9 cellular contexts compared by ENCODE assay signal in the genomic region with DNA sequence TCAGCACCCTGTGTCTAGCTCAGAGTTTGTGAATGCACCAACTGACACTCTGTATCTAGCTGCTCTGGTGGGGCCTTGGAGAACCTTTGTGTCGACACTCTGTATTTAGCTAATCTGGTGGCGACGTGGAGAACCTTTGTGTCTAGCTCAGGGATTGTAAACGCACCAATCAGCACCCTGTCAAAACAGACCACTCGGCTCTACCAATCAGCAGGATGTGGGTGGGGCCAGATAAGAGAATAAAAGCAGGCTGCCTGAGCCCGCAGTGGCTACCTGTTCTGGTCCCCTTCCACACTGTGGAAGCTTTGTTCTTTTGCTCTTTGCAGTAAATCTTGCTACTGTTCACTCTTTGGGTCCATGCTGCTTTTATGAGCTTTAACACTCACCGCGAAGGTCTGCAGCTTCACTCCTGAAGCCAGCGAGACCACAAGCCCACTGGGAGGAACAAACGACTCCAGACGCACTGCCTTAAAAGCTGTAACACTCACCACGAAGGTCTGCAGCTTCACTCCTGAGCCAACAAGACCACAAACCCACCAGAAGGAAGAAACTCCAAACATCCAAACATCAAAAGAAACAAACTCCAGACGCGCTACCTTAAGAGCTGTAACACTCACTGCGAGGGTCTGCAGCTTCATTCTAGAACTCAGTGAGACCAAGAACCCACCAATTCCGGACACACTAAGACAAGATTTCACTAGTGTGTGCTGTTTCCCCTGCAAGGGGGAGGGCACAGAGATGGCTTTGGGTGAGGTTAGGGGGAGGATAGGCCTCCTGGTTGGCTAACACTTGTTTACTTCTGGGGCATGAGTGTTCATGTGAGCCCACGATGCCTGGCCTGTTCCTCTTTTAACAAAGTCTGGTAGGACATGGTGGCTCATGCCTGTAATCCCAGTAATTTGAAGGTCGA. TPM values are rescaled to one million over a fixed set of nuclear protein-coding genes. Genes with fewer than 3 reads are reported as not detected.
DNase-seq lines count a peak whose midpoint lies in the region; ATAC-seq, FAIRE-seq and TF ChIP-seq lines count a peak whose summit lies in the region.
"Not testable (repeated sequence)": the region's sequence is repeated elsewhere in the genome, so short reads cannot be mapped to it uniquely, and the experiment has no call there.
"Had no signal": no experiment of that assay in that cellular context is flagged by ENCODE, and none has a peak within 500 bp of the region (broad histone marks: within the 10 kb centered on the region; RNA-seq: fewer than 3 reads in every experiment).

A gene with protein sequence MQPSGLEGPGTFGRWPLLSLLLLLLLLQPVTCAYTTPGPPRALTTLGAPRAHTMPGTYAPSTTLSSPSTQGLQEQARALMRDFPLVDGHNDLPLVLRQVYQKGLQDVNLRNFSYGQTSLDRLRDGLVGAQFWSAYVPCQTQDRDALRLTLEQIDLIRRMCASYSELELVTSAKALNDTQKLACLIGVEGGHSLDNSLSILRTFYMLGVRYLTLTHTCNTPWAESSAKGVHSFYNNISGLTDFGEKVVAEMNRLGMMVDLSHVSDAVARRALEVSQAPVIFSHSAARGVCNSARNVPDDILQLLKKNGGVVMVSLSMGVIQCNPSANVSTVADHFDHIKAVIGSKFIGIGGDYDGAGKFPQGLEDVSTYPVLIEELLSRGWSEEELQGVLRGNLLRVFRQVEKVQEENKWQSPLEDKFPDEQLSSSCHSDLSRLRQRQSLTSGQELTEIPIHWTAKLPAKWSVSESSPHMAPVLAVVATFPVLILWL (minus strand): TSS at position 706 of the 910 bp plus-strand sequence. CDS start 6,272 bp downstream, outside the sequence.

- H3K27ac Mint-ChIP-seq in activated CD8-positive, alpha-beta memory T cell treated with anti-CD3 and anti-CD28 coated beads, Interleukin-2, amount 10 ng/mL, durations not matched to agents 7 days and 5 days: peak within 1 kb of the TSS; percentile 81
- H3K27ac Mint-ChIP-seq in stimulated activated memory B cell treated with anti-CD40 and anti-IgM and Interleukin-4, amounts not matched to agents 10 μg/mL and 1 μg/mL and 100 μg/mL, for 72 hours: peak within 1 kb of the TSS; percentile 89

- H3K79me2 ChIP-seq in SU-DHL-6 (ENCODE audit: insufficient read depth, low read length); K562 (ENCODE audit: control insufficient read depth, insufficient read depth, low read length): not testable (repeated sequence)

- POLR2A ChIA-PET in K562 (lab: Yijun Ruan, JAX): interaction anchor here (1.1 kb wide), 3 partner anchors 9 to 53 kb away, joined by 3 read pairs; no protein-coding TSS in a partner anchor

- TSS peak; percentile 96 for BruUV-seq in K562 (replicated peaks; lab: Mats Ljungman, UMichigan)

- peak within 1 kb of the TSS; percentile 59 for H3K4me3 Mint-ChIP-seq in activated CD8-positive, alpha-beta memory T cell treated with anti-CD3 and anti-CD28 coated beads, Interleukin-2, amount 10 ng/mL, durations not matched to agents 7 days and 5 days
- H3K4me3 Mint-ChIP-seq in stimulated activated memory B cell treated with anti-CD40 and anti-IgM and Interleukin-4, amounts not matched to agents 10 μg/mL and 1 μg/mL and 100 μg/mL, for 72 hours: peak within 1 kb of the TSS; percentile 79

- 56% methylated on average over 17 of the region's 18 CpGs for WGBS in K562 (ENCODE audit: insufficient coverage, low coverage, missing lambda C conversion rate)

- peak; percentile 82 for ATAC-seq in activated CD8-positive, alpha-beta memory T cell treated with anti-CD3 and anti-CD28 coated beads, Interleukin-2, amount 10 ng/mL, durations not matched to agents 7 days and 5 days
- ATAC-seq in K562: peak; percentile 61
- ATAC-seq in Right ventricle myocardium superior (ENCODE audit: poor library complexity): peak; percentile 74
- peak; percentile 95 for ATAC-seq in stimulated activated memory B cell treated with anti-CD40 and anti-IgM and Interleukin-4, amounts not matched to agents 10 μg/mL and 1 μg/mL and 100 μg/mL, for 72 hours

- not testable (repeated sequence) for FAIRE-seq in K562 (lab: Jason Lieb, UNC)

- H3K9ac ChIP-seq in BLaER1: peak within 1 kb of the TSS; percentile 46; the same call in 1 of the 2 replicates
- peak within 1 kb of the TSS; percentile 4; the same call in 1 of the 2 replicates for H3K9ac ChIP-seq in SU-DHL-6 (ENCODE audit: low read length)
- H3K9ac ChIP-seq in K562 (ENCODE audit: insufficient read depth in 1 of 2, low read depth in 2 of 2, low read length in 2 of 2): not testable (repeated sequence)
- peak within 1 kb of the TSS; percentile 14 to 52 for H3K9ac ChIP-seq in mucosa of rectum (ENCODE audit: low read depth in 1 of 2, low read length in 2 of 2)

- peak within 1 kb of the TSS; percentile 69 for H2AFZ ChIP-seq in SU-DHL-6 (ENCODE audit: low read depth, low read length, severe bottlenecking)
- H2AFZ ChIP-seq in K562 (ENCODE audit: low read depth, low read length): peak within 1 kb of the TSS; percentile 73

- in situ Hi-C loops in KBM-7 (cut with MboI; ENCODE audit: low pct_unique_long_range_greater_than_20kb, low sequenced_read_pairs): not testable (repeated sequence)
- in situ Hi-C loops in K562 (cut with MboI): loop anchor here (10.0 kb wide), 1 partner anchor 316 kb away; the partner anchor contains the start of genes PRMT7 and SLC7A6OS

- not testable (repeated sequence) for H3K27me3 Mint-ChIP-seq in activated CD8-positive, alpha-beta memory T cell treated with anti-CD3 and anti-CD28 coated beads, Interleukin-2, amount 10 ng/mL, durations not matched to agents 7 days and 5 days; stimulated activated memory B cell treated with anti-CD40 and anti-IgM and Interleukin-4, amounts not matched to agents 10 μg/mL and 1 μg/mL and 100 μg/mL, for 72 hours

- peak within 1 kb of the TSS; percentile 59 for H3K27ac ChIP-seq in BLaER1
- not testable (repeated sequence) for H3K27ac ChIP-seq in SU-DHL-6 (ENCODE audit: low read depth, low read length)
- peak within 1 kb of the TSS; percentile 35; the same call in 1 of the 3 replicates for H3K27ac ChIP-seq in K562 (ENCODE audit: extremely low read depth, low read depth, low read length)
- peak within 1 kb of the TSS; percentile 68 to 84 for H3K27ac ChIP-seq in mucosa of rectum (ENCODE audit: low read depth in 2 of 2, low read length in 2 of 2)

- peak; percentile 89 for TF ChIP-seq POLR2A in K562 (conservative IDR thresholded peaks at IDR 0.05)

- not testable (repeated sequence) for H3K36me3 Mint-ChIP-seq in activated CD8-positive, alpha-beta memory T cell treated with anti-CD3 and anti-CD28 coated beads, Interleukin-2, amount 10 ng/mL, durations not matched to agents 7 days and 5 days; stimulated activated memory B cell treated with anti-CD40 and anti-IgM and Interleukin-4, amounts not matched to agents 10 μg/mL and 1 μg/mL and 100 μg/mL, for 72 hours

- H3K4me1 ChIP-seq in BLaER1: peaks cover 38% of the 10 kb centered on the region
- H3K4me1 ChIP-seq in K562 (replicated peaks in 1 of 2; ENCODE audit: control insufficient read depth in 2 of 2, insufficient read depth in 2 of 2, low read length in 2 of 2): peaks cover 20 to 22% of the 10 kb centered on the region in 2 experiments
- not testable (repeated sequence) for H3K4me1 ChIP-seq in mucosa of rectum (ENCODE audit: control insufficient read depth in 2 of 2, insufficient read depth in 2 of 2, low read length in 2 of 2)

- TF ChIP-seq CTCF in SU-DHL-6 (IDR thresholded peaks at IDR 0.05; ENCODE audit: insufficient read depth, low read length, poor library complexity, severe bottlenecking); K562 (IDR thresholded peaks at IDR 0.05 in 2 of 3, conservative IDR thresholded peaks at IDR 0.05 in 1 of 3; ENCODE audit: insufficient read depth in 2 of 3, low read depth in 1 of 3, low read length in 3 of 3): not testable (repeated sequence)

- not testable (repeated sequence) for TF ChIP-seq EP300 in K562 (IDR thresholded peaks at IDR 0.05; ENCODE audit: low read length)

- H3K36me3 ChIP-seq in BLaER1; SU-DHL-6 (ENCODE audit: low read length); K562 (ENCODE audit: control insufficient read depth, insufficient read depth, low read length); mucosa of rectum (ENCODE audit: control insufficient read depth in 2 of 2, insufficient read depth in 2 of 2, low read length in 2 of 2): not testable (repeated sequence)

- peaks cover 44% of the 10 kb centered on the region for H3K4me1 Mint-ChIP-seq in activated CD8-positive, alpha-beta memory T cell treated with anti-CD3 and anti-CD28 coated beads, Interleukin-2, amount 10 ng/mL, durations not matched to agents 7 days and 5 days
- H3K4me1 Mint-ChIP-seq in stimulated activated memory B cell treated with anti-CD40 and anti-IgM and Interleukin-4, amounts not matched to agents 10 μg/mL and 1 μg/mL and 100 μg/mL, for 72 hours: peaks cover 51% of the 10 kb centered on the region

- not testable (repeated sequence) for H3K9me1 ChIP-seq in K562 (ENCODE audit: control insufficient read depth, insufficient read depth, low read length)

- H3K4me3 ChIP-seq in BLaER1: peak within 1 kb of the TSS; percentile 37
- H3K4me3 ChIP-seq in SU-DHL-6 (ENCODE audit: insufficient read depth, low read length, poor library complexity, severe bottlenecking); K562: not testable (repeated sequence)
- H3K4me3 ChIP-seq in mucosa of rectum (ENCODE audit: low read length in 2 of 2): peak within 1 kb of the TSS in 1 of 2 donors; percentile 57

- H3K27me3 ChIP-seq in BLaER1; SU-DHL-6 (ENCODE audit: low read length); K562 (ENCODE audit: control insufficient read depth in 2 of 2, insufficient read depth in 2 of 2, low read length in 2 of 2); mucosa of rectum (ENCODE audit: control insufficient read depth in 2 of 2, insufficient read depth in 2 of 2, low read length in 2 of 2): not testable (repeated sequence)

- H3K9me3 Mint-ChIP-seq in activated CD8-positive, alpha-beta memory T cell treated with anti-CD3 and anti-CD28 coated beads, Interleukin-2, amount 10 ng/mL, durations not matched to agents 7 days and 5 days (ENCODE audit: low read depth); stimulated activated memory B cell treated with anti-CD40 and anti-IgM and Interleukin-4, amounts not matched to agents 10 μg/mL and 1 μg/mL and 100 μg/mL, for 72 hours: not testable (repeated sequence)

- peak within 1 kb of the TSS; percentile 82 for H3K4me2 ChIP-seq in BLaER1
- peak within 1 kb of the TSS; percentile 20 for H3K4me2 ChIP-seq in SU-DHL-6 (ENCODE audit: low read depth, low read length, poor library complexity, severe bottlenecking)
- H3K4me2 ChIP-seq in K562 (ENCODE audit: insufficient read depth, low read length): peak within 1 kb of the TSS; percentile 40; the same call in 1 of the 2 replicates

- peak; percentile 89 for DNase-seq in KBM-7
- peak; percentile 73 for DNase-seq in activated CD8-positive, alpha-beta memory T cell treated with anti-CD3 and anti-CD28 coated beads, Interleukin-2, amount 10 ng/mL, durations not matched to agents 7 days and 5 days
- not testable (repeated sequence) for DNase-seq in K562 (ENCODE audit: extremely low read depth in 1 of 4, low spot score in 3 of 4); Right ventricle myocardium superior

- H3F3A ChIP-seq in SU-DHL-6 (ENCODE audit: insufficient read depth): not testable (repeated sequence)

- TF ChIP-seq RAD21 in K562 (CRISPR knock-in tag; conservative IDR thresholded peaks at IDR 0.05 in 1 of 2, IDR thresholded peaks at IDR 0.05 in 1 of 2): not testable (repeated sequence)

- H3K9me2 ChIP-seq in SU-DHL-6 (replicated peaks; ENCODE audit: insufficient read depth, low read length): not testable (repeated sequence)

- CTCF ChIA-PET in activated CD8-positive, alpha-beta memory T cell treated with anti-CD3 and anti-CD28 coated beads, Interleukin-2, amount 10 ng/mL, durations not matched to agents 7 days and 5 days (lab: Charles Lee): interaction anchor here (0.9 to 1.7 kb wide), 3 partner anchors 28 to 478 kb away, joined by 3 to 8 read pairs (median 3); no protein-coding TSS in a partner anchor
- CTCF ChIA-PET in K562 (lab: Yijun Ruan, JAX; ENCODE audit: low intra/inter-chr PET ratio): not testable (repeated sequence)

- H4K20me1 ChIP-seq in BLaER1; SU-DHL-6 (ENCODE audit: low read depth, low read length); K562 (replicated peaks; ENCODE audit: control insufficient read depth, insufficient read depth, low read length): not testable (repeated sequence)

- intact Hi-C loops in K562 (cut with micrococcal nuclease); Right ventricle myocardium superior (cut with DNase I): not testable (repeated sequence)

- not testable (repeated sequence) for H3K9me3 ChIP-seq in BLaER1; SU-DHL-6 (ENCODE audit: insufficient read depth, low read length); K562 (replicated peaks; ENCODE audit: control insufficient read depth, insufficient read depth, low read depth, low read length); mucosa of rectum (ENCODE audit: control insufficient read depth in 2 of 2, low read length in 2 of 2)

RNA-seq across cellular contexts. Expression of the gene that starts here (rescaled TPM):
- 1 to 10 TPM; 4.5 to 4.7 TPM for total RNA-seq in activated CD8-positive, alpha-beta memory T cell treated with anti-CD3 and anti-CD28 coated beads, Interleukin-2, amount 10 ng/mL, durations not matched to agents 7 days and 5 days
- total RNA-seq in K562 (2011; cell fraction: chromatin; rRNA removed; ENCODE audit: low replicate concordance): 2.4 and 7.0 TPM in 2 replicates
- total RNA-seq in K562 (2011; cell fraction: nucleolus; rRNA removed): 3.7 and 4.3 TPM in 2 replicates
- total RNA-seq in K562 (2011; cell fraction: nucleoplasm; rRNA removed): 3.2 and 4.1 TPM in 2 replicates
- total RNA-seq in K562 (2014; rRNA removed): 0.14 and 1.3 TPM in 2 replicates
- total RNA-seq in K562 (2014; rRNA removed; fragmentation: Illumina TruSeq; extraction: Trizol): 0.18 and 0.35 TPM in 2 replicates
- 0.49 and 0.76 TPM in 2 replicates for total RNA-seq in K562 (2015; rRNA removed; fragmentation: Illumina TruSeq; extraction: Trizol)
- total RNA-seq in K562 (2021): 0.85 and 1.2 TPM in 2 replicates
- 0.81 and 1.6 TPM in 2 replicates for polyA plus RNA-seq in K562 (2011; rRNA removed)
- polyA plus RNA-seq in K562 (2011; cell fraction: cytosol; rRNA removed): 1.5 and 3.0 TPM in 2 replicates
- 3.3 and 4.5 TPM in 2 replicates for polyA plus RNA-seq in K562 (2011; cell fraction: nucleus; rRNA removed)
- 1.7 and 6.2 TPM in 2 replicates for polyA plus RNA-seq in K562 (2012)
- polyA plus RNA-seq in K562 (2014; fragmentation: Illumina TruSeq; extraction: Trizol): 0.70 and 1.00 TPM in 2 replicates
- polyA plus RNA-seq in K562 (2014; fragmentation: Nextera tagmentation; extraction: Ambion mirVana): under 1 TPM; 0.24 to 0.38 TPM
- polyA plus RNA-seq in K562 (2014; rRNA removed): 0.36 and 0.81 TPM in 2 replicates
- 0.95 and 1.2 TPM in 2 replicates for polyA minus RNA-seq in K562 (2011; rRNA and poly(A)+ RNA removed)
- not detected in 2 replicates for polyA minus RNA-seq in K562 (2011; cell fraction: cytosol; rRNA and poly(A)+ RNA removed)
- polyA minus RNA-seq in K562 (2011; cell fraction: nucleus; rRNA and poly(A)+ RNA removed): 1.1 and 2.0 TPM in 2 replicates
- total RNA-seq in Right ventricle myocardium superior: 1.1 TPM
- total RNA-seq: A673 had no signal

Comparison
In these comparisons a context has a peak if more than half of its experiments do, and no peak if none do; other contexts are left out.
1. H3K4me2 ChIP-seq: peak in every context shown above with its lines; median percentile 82 in BLaER1; 40 in K562; 20 in SU-DHL-6.